ENCODE assay signal across 8 cellular contexts in genomic region chr6:111565316-111566221, GRCh38. TPM values are rescaled to one million over a fixed set of nuclear protein-coding genes. Genes with fewer than 3 reads are reported as not detected.
DNase-seq lines count a peak whose midpoint lies in the region; ATAC-seq and TF ChIP-seq lines count a peak whose summit lies in the region.

No MANE protein-coding gene starts in this region.

- H3K4me3 ChIP-seq in NB4 (ENCODE audit: low read depth, low read length) (no peak overlapping the region), vagina (no peak overlapping the region)

- TF ChIP-seq POLR2A in NB4 (IDR thresholded peaks at IDR 0.05; ENCODE audit: extremely low read depth, insufficient read length) (no peak), vagina (IDR thresholded peaks at IDR 0.05) (no peak)

- no peak overlapping the region for H3K4me3 Mint-ChIP-seq in activated T-helper 17 cell treated with anti-CD3 and anti-CD28 coated beads, Interleukin-2, amount 50 U/mL, for 72 hours

- TF ChIP-seq CTCF in GM10266 (IDR thresholded peaks at IDR 0.05; ENCODE audit: control insufficient read depth, insufficient read depth, low read depth, missing control alignments) (no peak), NB4 (IDR thresholded peaks at IDR 0.05; ENCODE audit: low read depth, low read length) (no peak), vagina (IDR thresholded peaks at IDR 0.05) (no peak)

- H3K27ac ChIP-seq in vagina = peak overlapping the region; percentile 81

- H3K36me3 ChIP-seq in vagina = peaks cover 0 to 24% of the 10 kb centered on the region in 2 donors

- peaks cover 69% of the 10 kb centered on the region for H3K4me1 ChIP-seq in vagina

- peak overlapping the region; percentile 53 for H3K27ac Mint-ChIP-seq in activated T-helper 17 cell treated with anti-CD3 and anti-CD28 coated beads, Interleukin-2, amount 50 U/mL, for 72 hours

- intact Hi-C loops in vagina (cut with DNase I) = loop anchor here (10.0 kb wide), 1 partner anchor 81 kb away; the partner anchor contains the start of gene REV3L

- peak; percentile 76 for ATAC-seq in GM21447 (IDR thresholded peaks at IDR 0.05; ENCODE audit: unreplicated experiment)
- no peak for ATAC-seq in activated T-helper 17 cell treated with anti-CD3 and anti-CD28 coated beads, Interleukin-2, amount 50 U/mL, for 72 hours (replicated peaks)
- ATAC-seq in left lobe of liver = peak; percentile 63

- H3K4me1 Mint-ChIP-seq in activated T-helper 17 cell treated with anti-CD3 and anti-CD28 coated beads, Interleukin-2, amount 50 U/mL, for 72 hours = peaks cover 48% of the 10 kb centered on the region

- DNase-seq in GM10266 (ENCODE audit: extremely low spot score) (peak; percentile 51), NB4 (ENCODE audit: low read depth) (peak; percentile 25), left lobe of liver (ENCODE audit: low spot score) (no peak), vagina (ENCODE audit: extremely low spot score in 2 of 2) (no peak), COLO829 (ENCODE audit: low spot score) (no peak), AG20443 (ENCODE audit: low spot score) (no peak)

- H3K27me3 Mint-ChIP-seq in activated T-helper 17 cell treated with anti-CD3 and anti-CD28 coated beads, Interleukin-2, amount 50 U/mL, for 72 hours = no peaks in the 10 kb centered on the region

- H3K9me3 Mint-ChIP-seq in activated T-helper 17 cell treated with anti-CD3 and anti-CD28 coated beads, Interleukin-2, amount 50 U/mL, for 72 hours = no peaks in the 10 kb centered on the region

- no peaks in the 10 kb centered on the region for H3K9me3 ChIP-seq in vagina

- peaks cover 100% of the 10 kb centered on the region for H3K36me3 Mint-ChIP-seq in activated T-helper 17 cell treated with anti-CD3 and anti-CD28 coated beads, Interleukin-2, amount 50 U/mL, for 72 hours (ENCODE audit: low read depth)

- H3K27me3 ChIP-seq in vagina = no peaks in the 10 kb centered on the region

RNA-seq across cellular contexts. Expression of gene TRAF3IP2, which starts 40.1 kb away (rescaled TPM):
- 10 to 100 TPM; 36.5 to 63.6 TPM for total RNA-seq in activated T-helper 17 cell treated with anti-CD3 and anti-CD28 coated beads, Interleukin-2, amount 50 U/mL, for 72 hours
- 8.3 TPM for total RNA-seq in left lobe of liver
- 35.1 TPM for total RNA-seq in vagina

Comparison
In these comparisons a context has a peak if more than half of its experiments do, and no peak if none do; other contexts are left out.
1. DNase-seq: peak in GM10266 (single experiment) and NB4 (single experiment); none in left lobe of liver (single experiment), vagina (0 of 2), COLO829 (single experiment) and AG20443 (single experiment).